In genomic region chr10:124035928-124036558, GRCh38 we compare ENCODE assay signal across 9 cellular contexts. TPM values are rescaled to one million over a fixed set of nuclear protein-coding genes. Genes with fewer than 3 reads are reported as not detected.
A peak's percentile ranks its signal among the peaks of the same experiment; 100 is the strongest.
DNase-seq lines count a peak whose midpoint lies in the region; ATAC-seq, FAIRE-seq and TF ChIP-seq lines count a peak whose summit lies in the region.
"Had no signal": no experiment of that assay in that cellular context is flagged by ENCODE, and none has a peak within 500 bp of the region (broad histone marks: within the 10 kb centered on the region; RNA-seq: fewer than 3 reads in every experiment).

No MANE protein-coding gene starts in this region.

- no peak for TF ChIP-seq RAD21 in GM12878 (IDR thresholded peaks at IDR 0.05; ENCODE audit: insufficient read depth, low read depth, low read length)

- SMC1A ChIA-PET in GM12878 (lab: Charles Lee; ENCODE audit: uncharacterized antibody, unreplicated experiment) = interaction anchor here (0.7 to 1.5 kb wide), 6 partner anchors 8 to 353 kb away, joined by 3 to 5 read pairs (median 4); no protein-coding TSS in a partner anchor

- DNase-seq in activated T-cell treated with anti-CD3 and anti-CD28 coated beads for 48 hours (ENCODE audit: low read depth) = peak; percentile 11
- no peak for DNase-seq in activated T-cell treated with anti-CD3 and anti-CD28 coated beads, Interleukin-2, amount 50 U/mL, for 1 hour
- peak; percentile 14 for DNase-seq in NCI-H2171 (lab: John Stamatoyannopoulos, UW)
- peak; percentile 82 for DNase-seq in GM12878 (ENCODE audit: low read depth, low spot score)
- peak; percentile 37 to 71 for DNase-seq in psoas muscle
- DNase-seq in NCI-H774 (lab: John Stamatoyannopoulos, UW) = no peak
- no peak for DNase-seq in WERI-Rb-1

- in situ Hi-C loops in GM12878 (cut with MboI) = no loop called here

- ATAC-seq in HG02678 (IDR thresholded peaks at IDR 0.05; ENCODE audit: unreplicated experiment) = peak; percentile 98
- peak; percentile 99 for ATAC-seq in GM12878
- peak in 2 of 4 donors; percentile 15 to 30 for ATAC-seq in psoas muscle

- peak overlapping the region; percentile 45 for H2AFZ ChIP-seq in GM12878 (ENCODE audit: control insufficient read depth, low read depth, low read length)

- TF ChIP-seq CTCF in GM12878 (IDR thresholded peaks at IDR 0.05 in 2 of 3, conservative IDR thresholded peaks at IDR 0.05 in 1 of 3; ENCODE audit: control insufficient read depth in 2 of 3, extremely low read depth in 1 of 3, insufficient read depth in 1 of 3, low read depth in 3 of 3, low read length in 3 of 3) = no peak
- TF ChIP-seq CTCF in psoas muscle (IDR thresholded peaks at IDR 0.05) = no peak
- TF ChIP-seq CTCF in WERI-Rb-1 (IDR thresholded peaks at IDR 0.05; ENCODE audit: low read depth, low read length) = no peak

- H3K9me3 ChIP-seq in GM12878 (replicated peaks; ENCODE audit: control insufficient read depth, insufficient read depth, low read length) (no peaks in the 10 kb centered on the region), psoas muscle (no peaks in the 10 kb centered on the region), WERI-Rb-1 (ENCODE audit: severe bottlenecking) (no peaks in the 10 kb centered on the region)
- H3K9me3 ChIP-seq: suprapubic skin had no signal

- H3K27ac ChIP-seq in GM12878 (ENCODE audit: control insufficient read depth, insufficient read depth) (no peak overlapping the region), psoas muscle (no peak overlapping the region), WERI-Rb-1 (no peak overlapping the region)
- H3K27ac ChIP-seq: suprapubic skin had no signal

- FAIRE-seq in GM12878 (lab: Jason Lieb, UNC) = peak; percentile 99

- H3K79me2 ChIP-seq in GM12878 (ENCODE audit: control insufficient read depth, insufficient read depth, low read length) = no peaks in the 10 kb centered on the region

- H3K27me3 ChIP-seq in GM12878 (replicated peaks in 1 of 2; ENCODE audit: control insufficient read depth in 2 of 2, insufficient read depth in 2 of 2, low read length in 1 of 2) (no peaks in the 10 kb centered on the region; a peak in 3 of 4 replicates), psoas muscle (ENCODE audit: insufficient read depth in 3 of 3, low read length in 2 of 3) (no peaks in the 10 kb centered on the region), WERI-Rb-1 (ENCODE audit: insufficient read depth, low read depth, severe bottlenecking) (no peaks in the 10 kb centered on the region)
- H3K27me3 ChIP-seq: suprapubic skin had no signal

- no peaks in the 10 kb centered on the region for H4K20me1 ChIP-seq in GM12878 (ENCODE audit: control insufficient read depth, insufficient read depth)

- H3K4me3 ChIP-seq in GM12878 (peak overlapping the region; percentile 37; the same call in 1 of the 2 replicates), psoas muscle (no peak overlapping the region), WERI-Rb-1 (ENCODE audit: low read depth, low read length) (no peak overlapping the region)
- H3K4me3 ChIP-seq: suprapubic skin had no signal

- peak overlapping the region; percentile 86 for H3K4me2 ChIP-seq in GM12878 (ENCODE audit: control insufficient read depth, insufficient read depth)

- intact Hi-C loops in GM12878 (cut with micrococcal nuclease; ENCODE audit: unreplicated experiment) (loop anchor here (5.0 kb wide), 1 partner anchor 186 kb away; no protein-coding TSS in a partner anchor), psoas muscle (cut with DNase I) (no loop called here)

- peak in 1 of 2 experiments; percentile 88; a peak in 3 of 4 replicates for TF ChIP-seq EP300 in GM12878 (IDR thresholded peaks at IDR 0.05; ENCODE audit: borderline replicate concordance in 1 of 2, control insufficient read depth in 1 of 2, low read depth in 2 of 2, low read length in 2 of 2)

- POLR2A ChIA-PET in GM12878 (lab: Charles Lee) = interaction anchor here (0.6 kb wide), 1 partner anchor 855 kb away, joined by 4 read pairs; no protein-coding TSS in a partner anchor

- TF ChIP-seq POLR2A in GM12878 (IDR thresholded peaks at IDR 0.05; ENCODE audit: low read depth, low read length) = peak; percentile 23; the same call in 1 of the 2 replicates

- BruUV-seq in GM12878 (replicated peaks; lab: Mats Ljungman, UMichigan) = no TSS peak

- RAD21 ChIA-PET in GM12878 (lab: Charles Lee; ENCODE audit: unreplicated experiment) = interaction anchor here (0.6 to 2.0 kb wide), 7 partner anchors 8 to 503 kb away, joined by 3 to 10 read pairs (median 3); no protein-coding TSS in a partner anchor

- H3K36me3 ChIP-seq in GM12878 (ENCODE audit: control insufficient read depth in 2 of 2, insufficient read depth in 2 of 2, low read length in 1 of 2) (no peaks in the 10 kb centered on the region), psoas muscle (ENCODE audit: insufficient read depth in 1 of 2, low read depth in 1 of 2) (peaks cover 0 to 39% of the 10 kb centered on the region in 2 donors), WERI-Rb-1 (no peaks in the 10 kb centered on the region)

- peaks cover 16% of the 10 kb centered on the region for H3K4me1 ChIP-seq in GM12878 (ENCODE audit: control insufficient read depth, insufficient read depth, low read length)
- H3K4me1 ChIP-seq in psoas muscle = no peaks in the 10 kb centered on the region

- WGBS in GM12878 (ENCODE audit: insufficient coverage, insufficient replicate concordance, low lambda C conversion rate, missing lambda C conversion rate) = 6% methylated on average over 21 of the region's 21 CpGs
- WGBS in psoas muscle, 3 donors = 80 to 85% (median 83%) methylated on average over 21 of the region's 21 CpGs

- CTCF ChIA-PET in GM12878 (lab: Yijun Ruan, JAX) = interaction anchor here (0.6 to 1.1 kb wide), 2 partner anchors 216 to 353 kb away, joined by 3 to 5 read pairs; no protein-coding TSS in a partner anchor

- no peak overlapping the region for H3K9ac ChIP-seq in GM12878 (ENCODE audit: control insufficient read depth, insufficient read depth, low read length)

TF ChIP-seq in GM12878, 131 proteins besides CTCF, POLR2A, EP300 and RAD21 (continues in another document):
- no peak for TF ChIP-seq RBBP5 (conservative IDR thresholded peaks at IDR 0.05)
- TF ChIP-seq E2F4 (IDR thresholded peaks at IDR 0.05; ENCODE audit: low read depth, low read length) = no peak
- TF ChIP-seq ZBTB4 (CRISPR knock-in tag; IDR thresholded peaks at IDR 0.05) = no peak

RNA-seq across cellular contexts. Expression of gene CHST15, which starts 57.4 kb away (rescaled TPM):
- 1.5 and 2.0 TPM in 2 replicates for total RNA-seq in GM12878 (2013; cell fraction: nucleolus; rRNA removed)
- total RNA-seq in GM12878 (2014; rRNA removed) (under 0.01 and 0.17 TPM in 2 replicates), GM12878 (2014; rRNA removed; fragmentation: Illumina TruSeq; extraction: Trizol) (0.04 TPM in 1 of 2 replicates, not detected in the other), GM12878 (2021) (0.32 and 0.51 TPM in 2 replicates), psoas muscle (10 to 100 TPM in 2 of 4 donors, 1 to 10 TPM in 2; 3.6 to 39.2 (median 12.1) TPM)
- 0.46 TPM for polyA plus RNA-seq in GM12878 (2011; ENCODE audit: low read depth)
- polyA plus RNA-seq in GM12878 (2011; rRNA removed) (0.42 and 0.53 TPM in 2 replicates), GM12878 (2014; fragmentation: Illumina TruSeq; extraction: Trizol) (0.03 and 0.06 TPM in 2 replicates), GM12878 (2014; fragmentation: Nextera tagmentation; extraction: Ambion mirVana) (under 1 TPM in 1 of 2 experiments, not detected in 1; 0.02 TPM), GM12878 (2014; rRNA removed) (0.05 TPM in 2 replicates), GM12878 (2016; fragmentation: Nextera tagmentation; extraction: Ambion mirVana) (under 1 TPM; 0.05 TPM), psoas muscle (10 to 100 TPM in 2 of 3 donors, 1 to 10 TPM in 1; 7.2 to 15.6 (median 10.4) TPM)
- 0.48 and 0.57 TPM in 2 replicates for polyA plus RNA-seq in GM12878 (2011; cell fraction: cytosol; rRNA removed)
- polyA plus RNA-seq in GM12878 (2011; cell fraction: nucleus; rRNA removed) = 1.2 and 2.5 TPM in 2 replicates
- polyA plus RNA-seq in GM12878 (2012) = 0.32 and 0.46 TPM in 2 replicates
- polyA minus RNA-seq in GM12878 (2011; rRNA and poly(A)+ RNA removed) = 0.72 and 0.80 TPM in 2 replicates
- 0.40 and 0.73 TPM in 2 replicates for polyA minus RNA-seq in GM12878 (2011; cell fraction: cytosol; rRNA and poly(A)+ RNA removed)
- 0.57 and 1.3 TPM in 2 replicates for polyA minus RNA-seq in GM12878 (2011; cell fraction: nucleus; rRNA and poly(A)+ RNA removed)

Comparison
In these comparisons a context has a peak if more than half of its experiments do, and no peak if none do; other contexts are left out.
1. DNase-seq: peak in activated T-cell treated with anti-CD3 and anti-CD28 coated beads for 48 hours (single experiment), NCI-H2171 (single experiment), GM12878 (single experiment) and psoas muscle (2 of 2); none in activated T-cell treated with anti-CD3 and anti-CD28 coated beads, Interleukin-2, amount 50 U/mL, for 1 hour (single experiment), NCI-H774 (single experiment) and WERI-Rb-1 (single experiment).